Comparison of ENCODE assay signal across 33 cellular contexts in the genomic region with DNA sequence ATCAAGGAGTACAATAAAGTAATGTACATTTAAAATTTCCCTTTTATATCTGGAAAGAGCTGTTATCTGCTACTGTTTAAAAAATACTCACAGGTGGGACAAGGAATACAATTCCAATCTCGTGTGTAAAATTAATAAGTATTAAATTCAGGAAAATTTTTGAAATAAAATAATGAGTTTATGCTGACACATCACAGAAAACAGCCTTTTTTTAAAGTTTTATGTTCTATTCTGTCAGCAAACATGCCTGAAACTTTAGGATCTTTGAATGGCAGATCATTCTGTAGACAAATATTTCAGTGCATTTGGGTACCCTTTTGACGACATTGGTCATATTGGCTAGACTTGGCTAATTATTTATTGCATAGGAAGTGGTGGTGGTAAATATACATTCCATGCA.
DNase-seq lines count a peak whose midpoint lies in the region; ATAC-seq, FAIRE-seq and TF ChIP-seq lines count a peak whose summit lies in the region.
"Had no signal": no experiment of that assay in that cellular context is flagged by ENCODE, and none has a peak within 500 bp of the region (broad histone marks: within the 10 kb centered on the region; RNA-seq: fewer than 3 reads in every experiment).

No MANE protein-coding gene starts in this region.

- H3K4me3 ChIP-seq in HepG2 (replicated peaks in 1 of 3; ENCODE audit: insufficient read depth in 1 of 3, low read depth in 2 of 3, low read length in 3 of 3) (no peak overlapping the region), right lobe of liver (no peak overlapping the region), A549 (no peak overlapping the region), IMR-90 (ENCODE audit: insufficient read depth, low read depth, low read length) (no peak overlapping the region)
- H3K4me3 ChIP-seq: BLaER1; BLaER1 treated with 17β-estradiol and CSF1 and Interleukin-3, amounts not matched to agents 10 nM and 100 nM had no signal

- H2BK120ac ChIP-seq in IMR-90 (ENCODE audit: low read depth, low read length): no peak overlapping the region

- H3K79me1 ChIP-seq in IMR-90 (ENCODE audit: low read depth in 1 of 2, low read length in 2 of 2): no peaks in the 10 kb centered on the region

- no peak overlapping the region for H2BK15ac ChIP-seq in IMR-90 (ENCODE audit: low read depth, low read length)

- no peak overlapping the region for H2BK20ac ChIP-seq in IMR-90 (ENCODE audit: low read depth, low read length)

- no peak overlapping the region for H3K18ac ChIP-seq in IMR-90 (ENCODE audit: low read depth, low read length)

- ATAC-seq in HepG2 (no peak), right lobe of liver (no peak), A549 (no peak), IMR-90 (ENCODE audit: low read depth) (no peak)
- ATAC-seq: CD8-positive, alpha-beta T cell had no signal

- no peak overlapping the region for H4K91ac ChIP-seq in IMR-90 (ENCODE audit: insufficient read depth, low read depth, low read length)

- H3K4me1 Mint-ChIP-seq in activated naive CD4-positive, alpha-beta T cell treated with anti-CD3 and anti-CD28 coated beads, Interleukin-2, amount 10 ng/mL, durations not matched to agents 7 days and 5 days: no peaks in the 10 kb centered on the region
- H3K4me1 Mint-ChIP-seq: B cell; CD14-positive monocyte; CD4-positive, alpha-beta memory T cell; CD4-positive, CD25-positive, alpha-beta regulatory T cell; CD8-positive, alpha-beta memory T cell had no signal

- TF ChIP-seq CTCF in HepG2 (CRISPR knock-in tag; IDR thresholded peaks at IDR 0.05) (no peak), right lobe of liver (IDR thresholded peaks at IDR 0.05) (no peak), A549 (IDR thresholded peaks at IDR 0.05) (no peak), IMR-90 (conservative IDR thresholded peaks at IDR 0.05; ENCODE audit: low read depth, low read length) (no peak)

- dilution Hi-C loops in IMR-90 (cut with HindIII; ENCODE audit: low sequenced_read_pairs, unreplicated experiment): no loop called here

- H3K9ac ChIP-seq in HepG2 (ENCODE audit: insufficient read depth, low read depth, low read length): no peak overlapping the region
- no peak overlapping the region for H3K9ac ChIP-seq in IMR-90 (ENCODE audit: low read depth, low read length)
- H3K9ac ChIP-seq: BLaER1; BLaER1 treated with 17β-estradiol and CSF1 and Interleukin-3, amounts not matched to agents 10 nM and 100 nM had no signal

- H3K4me1 ChIP-seq in HepG2 (ENCODE audit: insufficient read depth, low read length) (no peaks in the 10 kb centered on the region), right lobe of liver (no peaks in the 10 kb centered on the region), A549 (no peaks in the 10 kb centered on the region), IMR-90 (ENCODE audit: control insufficient read depth, insufficient read depth, low read length) (peaks cover 1% of the 10 kb centered on the region; the same call in 1 of the 2 replicates)
- H3K4me1 ChIP-seq: BE2C; BLaER1; BLaER1 treated with 17β-estradiol and CSF1 and Interleukin-3, amounts not matched to agents 10 nM and 100 nM; Caco-2 had no signal

- no peak overlapping the region for H3K4ac ChIP-seq in IMR-90 (ENCODE audit: low read depth, low read length)

- CTCF ChIA-PET in HepG2 (lab: Yijun Ruan, JAX; ENCODE audit: low intra/inter-chr PET ratio, low total read pairs): no interaction called here
- CTCF ChIA-PET in A549 (lab: Yijun Ruan, JAX): no interaction called here
- CTCF ChIA-PET in IMR-90 (lab: Yijun Ruan, JAX): no interaction called here
- CTCF ChIA-PET in activated naive CD4-positive, alpha-beta T cell treated with anti-CD3 and anti-CD28 coated beads, Interleukin-2, amount 10 ng/mL, durations not matched to agents 7 days and 5 days (lab: Charles Lee): no interaction called here

- H3K36me3 Mint-ChIP-seq in activated naive CD4-positive, alpha-beta T cell treated with anti-CD3 and anti-CD28 coated beads, Interleukin-2, amount 10 ng/mL, durations not matched to agents 7 days and 5 days: no peaks in the 10 kb centered on the region
- H3K36me3 Mint-ChIP-seq: CD14-positive monocyte; CD4-positive, alpha-beta memory T cell; CD4-positive, CD25-positive, alpha-beta regulatory T cell; CD8-positive, alpha-beta memory T cell; CD8-positive, alpha-beta T cell had no signal

- H3K27me3 ChIP-seq in HepG2 (ENCODE audit: control insufficient read depth in 1 of 2, insufficient read depth in 2 of 2, low read length in 2 of 2) (no peaks in the 10 kb centered on the region), right lobe of liver (no peaks in the 10 kb centered on the region), IMR-90 (ENCODE audit: control insufficient read depth, insufficient read depth, low read length) (no peaks in the 10 kb centered on the region)
- H3K27me3 ChIP-seq: BE2C; BLaER1; BLaER1 treated with 17β-estradiol and CSF1 and Interleukin-3, amounts not matched to agents 10 nM and 100 nM had no signal

- H3K4me2 ChIP-seq in HepG2 (ENCODE audit: low read depth, low read length) (no peak overlapping the region), A549 (no peak overlapping the region), IMR-90 (ENCODE audit: low read depth, low read length) (no peak overlapping the region)
- H3K4me2 ChIP-seq: BLaER1; BLaER1 treated with 17β-estradiol and CSF1 and Interleukin-3, amounts not matched to agents 10 nM and 100 nM had no signal

- no TSS peak for BruUV-seq in HepG2 (replicated peaks; lab: Mats Ljungman, UMichigan)
- BruUV-seq in IMR-90 (replicated peaks; lab: Mats Ljungman, UMichigan): no TSS peak

- no peak for TF ChIP-seq POLR2A in HepG2 (IDR thresholded peaks at IDR 0.05; ENCODE audit: insufficient read depth in 1 of 2, low read depth in 2 of 2, low read length in 2 of 2)
- TF ChIP-seq POLR2A in right lobe of liver (IDR thresholded peaks at IDR 0.05): no peak
- TF ChIP-seq POLR2A in A549 (IDR thresholded peaks at IDR 0.05; ENCODE audit: low read length): no peak
- TF ChIP-seq POLR2A in IMR-90 (IDR thresholded peaks at IDR 0.05; ENCODE audit: low read depth, low read length): no peak

- no peak overlapping the region for H3K23ac ChIP-seq in IMR-90 (ENCODE audit: low read depth, low read length)

- no peaks in the 10 kb centered on the region for H4K20me1 ChIP-seq in HepG2 (ENCODE audit: insufficient read depth, low read length)
- no peaks in the 10 kb centered on the region for H4K20me1 ChIP-seq in IMR-90 (ENCODE audit: insufficient read depth, low read length)
- H4K20me1 ChIP-seq: BLaER1; BLaER1 treated with 17β-estradiol and CSF1 and Interleukin-3, amounts not matched to agents 10 nM and 100 nM had no signal

- no peak overlapping the region for H2AK5ac ChIP-seq in IMR-90 (ENCODE audit: low read depth, low read length)

- no peak overlapping the region for H3K27ac Mint-ChIP-seq in activated naive CD4-positive, alpha-beta T cell treated with anti-CD3 and anti-CD28 coated beads, Interleukin-2, amount 10 ng/mL, durations not matched to agents 7 days and 5 days
- H3K27ac Mint-ChIP-seq: B cell; CD14-positive monocyte; CD4-positive, alpha-beta memory T cell; CD4-positive, alpha-beta T cell; CD4-positive, CD25-positive, alpha-beta regulatory T cell; CD8-positive, alpha-beta memory T cell; CD8-positive, alpha-beta T cell had no signal

- in situ Hi-C loops in HepG2 (cut with HindIII; ENCODE audit: extremely low pct_ligation_motif_present, low pct_unique_long_range_greater_than_20kb): no loop called here
- in situ Hi-C loops in IMR-90 (cut with MboI; ENCODE audit: low sequenced_read_pairs): no loop called here

- no peak overlapping the region for H3K14ac ChIP-seq in IMR-90 (replicated peaks; ENCODE audit: low read depth, low read length)

- POLR2A ChIA-PET in HepG2 (lab: Yijun Ruan, JAX) (no interaction called here), A549 (lab: Yijun Ruan, JAX) (no interaction called here), IMR-90 (lab: Charles Lee; ENCODE audit: unreplicated experiment) (no interaction called here)

- no peak overlapping the region for H4K8ac ChIP-seq in IMR-90 (ENCODE audit: low read depth in 2 of 2, low read length in 2 of 2)

- no peaks in the 10 kb centered on the region for H3K9me1 ChIP-seq in IMR-90 (ENCODE audit: insufficient read depth, low read length)

- H2AK9ac ChIP-seq in IMR-90 (replicated peaks; ENCODE audit: low read depth, low read length, poor library complexity): no peak overlapping the region

- no peak overlapping the region for H4K5ac ChIP-seq in IMR-90 (ENCODE audit: low read depth, low read length)

- no peaks in the 10 kb centered on the region for H3K9me3 Mint-ChIP-seq in activated naive CD4-positive, alpha-beta T cell treated with anti-CD3 and anti-CD28 coated beads, Interleukin-2, amount 10 ng/mL, durations not matched to agents 7 days and 5 days
- H3K9me3 Mint-ChIP-seq: CD4-positive, alpha-beta T cell had no signal

- DNase-seq in HepG2 (ENCODE audit: low spot score) (no peak), right lobe of liver (no peak), A549 (ENCODE audit: low read depth in 1 of 2, low spot score in 1 of 2) (no peak), IMR-90 (no peak), NCI-H510A treated with DMSO at 0.1 percent for 48 hours (lab: John Stamatoyannopoulos, UW) (no peak)
- no peak for DNase-seq in activated naive CD4-positive, alpha-beta T cell treated with anti-CD3 and anti-CD28 coated beads, Interleukin-2, amount 10 ng/mL, durations not matched to agents 7 days and 5 days
- DNase-seq: 8988T; ACHN; AML-193; BE2C; C1 segment of cervical spinal cord; Caco-2; Calu3; CD4-positive, alpha-beta memory T cell; CD4-positive, alpha-beta T cell; CD4-positive, CD25-positive, alpha-beta regulatory T cell; CD8-positive, alpha-beta memory T cell; CD8-positive, alpha-beta T cell; COR-L47; DMS 273 treated with DMSO at 0.1 percent for 48 hours; DMS153; DMS53; DMS79; DMS79 treated with DMSO at 0.1 percent for 48 hours; DND-41; EL had no signal

- H2AFZ ChIP-seq in HepG2 (ENCODE audit: low read length) (no peak overlapping the region), IMR-90 (replicated peaks; ENCODE audit: low read length, poor library complexity) (no peak overlapping the region)

- TF ChIP-seq EP300 in HepG2 (IDR thresholded peaks at IDR 0.05; ENCODE audit: low read depth in 2 of 2, low read length in 2 of 2): no peak
- TF ChIP-seq EP300 in HepG2 (CRISPR knock-in tag; IDR thresholded peaks at IDR 0.05; ENCODE audit: borderline replicate concordance): no peak
- no peak for TF ChIP-seq EP300 in A549 (IDR thresholded peaks at IDR 0.05)

- H3K56ac ChIP-seq in IMR-90 (ENCODE audit: extremely low read depth, insufficient read depth, low read length): no peak overlapping the region

- peaks cover 66% of the 10 kb centered on the region for H3K9me3 ChIP-seq in HepG2 (ENCODE audit: low read length)
- no peaks in the 10 kb centered on the region for H3K9me3 ChIP-seq in right lobe of liver
- no peaks in the 10 kb centered on the region for H3K9me3 ChIP-seq in A549
- H3K9me3 ChIP-seq in IMR-90 (ENCODE audit: control insufficient read depth, insufficient read depth, low read length): no peaks in the 10 kb centered on the region
- H3K9me3 ChIP-seq: BE2C; BLaER1; BLaER1 treated with 17β-estradiol and CSF1 and Interleukin-3, amounts not matched to agents 10 nM and 100 nM; Caco-2 had no signal

- no peaks in the 10 kb centered on the region for H3K36me3 ChIP-seq in HepG2 (replicated peaks in 1 of 2; ENCODE audit: control insufficient read depth in 1 of 2, insufficient read depth in 2 of 2, low read length in 2 of 2)
- H3K36me3 ChIP-seq in right lobe of liver: no peaks in the 10 kb centered on the region
- no peaks in the 10 kb centered on the region for H3K36me3 ChIP-seq in IMR-90 (ENCODE audit: control insufficient read depth, insufficient read depth, low read length)
- H3K36me3 ChIP-seq: BE2C; BLaER1; BLaER1 treated with 17β-estradiol and CSF1 and Interleukin-3, amounts not matched to agents 10 nM and 100 nM had no signal

- no peak for FAIRE-seq in HepG2 (lab: Jason Lieb, UNC)
- no peak for FAIRE-seq in A549 (lab: Jason Lieb, UNC)
- FAIRE-seq: A204.1 had no signal

- intact Hi-C loops in HepG2 (cut with micrococcal nuclease; ENCODE audit: unreplicated experiment): no loop called here
- intact Hi-C loops in right lobe of liver (cut with DNase I): no loop called here
- intact Hi-C loops in IMR-90 (cut with micrococcal nuclease): no loop called here

- no peaks in the 10 kb centered on the region for H3K79me2 ChIP-seq in HepG2 (ENCODE audit: insufficient read depth, low read length)

- no peak overlapping the region for H3K4me3 Mint-ChIP-seq in activated naive CD4-positive, alpha-beta T cell treated with anti-CD3 and anti-CD28 coated beads, Interleukin-2, amount 10 ng/mL, durations not matched to agents 7 days and 5 days
- H3K4me3 Mint-ChIP-seq: B cell; CD14-positive monocyte; CD4-positive, alpha-beta memory T cell; CD4-positive, alpha-beta T cell; CD4-positive, CD25-positive, alpha-beta regulatory T cell; CD8-positive, alpha-beta memory T cell; CD8-positive, alpha-beta T cell had no signal

- no peaks in the 10 kb centered on the region for H3K27me3 Mint-ChIP-seq in activated naive CD4-positive, alpha-beta T cell treated with anti-CD3 and anti-CD28 coated beads, Interleukin-2, amount 10 ng/mL, durations not matched to agents 7 days and 5 days
- H3K27me3 Mint-ChIP-seq: CD4-positive, alpha-beta memory T cell; CD4-positive, alpha-beta T cell; CD4-positive, CD25-positive, alpha-beta regulatory T cell; CD8-positive, alpha-beta memory T cell had no signal

- H3K27ac ChIP-seq in HepG2 (ENCODE audit: extremely low read length, insufficient read depth, low read length) (no peak overlapping the region), right lobe of liver (no peak overlapping the region), A549 (no peak overlapping the region), IMR-90 (ENCODE audit: insufficient read depth, low read length) (no peak overlapping the region)
- H3K27ac ChIP-seq: 22Rv1; BLaER1; BLaER1 treated with 17β-estradiol and CSF1 and Interleukin-3, amounts not matched to agents 10 nM and 100 nM; C4-2B had no signal

- no peak overlapping the region for H2BK5ac ChIP-seq in IMR-90 (ENCODE audit: low read depth, low read length, poor library complexity, severe bottlenecking)

- TF ChIP-seq RAD21 in HepG2 (CRISPR knock-in tag; IDR thresholded peaks at IDR 0.05) (no peak), A549 (conservative IDR thresholded peaks at IDR 0.05 in 1 of 2, IDR thresholded peaks at IDR 0.05 in 1 of 2) (no peak), IMR-90 (IDR thresholded peaks at IDR 0.05; ENCODE audit: low read length) (no peak)

- 25% methylated on average over 2 of the region's 2 CpGs for WGBS in HepG2 (ENCODE audit: low lambda C conversion rate)
- 50% methylated on average over 2 of the region's 2 CpGs for WGBS in right lobe of liver (ENCODE audit: insufficient coverage, low coverage, low lambda C conversion rate, missing lambda C conversion rate)
- 12% methylated on average over 2 of the region's 2 CpGs for WGBS in A549 (ENCODE audit: missing lambda C conversion rate)
- WGBS in IMR-90 (ENCODE audit: extremely low coverage in 2 of 2, insufficient read length in 1 of 2), 2 experiments: no CpG with 5 or more reads among the region's 2 CpGs
